In genomic region chr3:4467522-4467867, GRCh38 we compare ENCODE assay signal across 9 cellular contexts. TPM values are rescaled to one million over a fixed set of nuclear protein-coding genes. Genes with fewer than 3 reads are reported as not detected.
DNase-seq lines count a peak whose midpoint lies in the region; ATAC-seq, FAIRE-seq and TF ChIP-seq lines count a peak whose summit lies in the region.
"Had no signal": no experiment of that assay in that cellular context is flagged by ENCODE, and none has a peak within 500 bp of the region (broad histone marks: within the 10 kb centered on the region; RNA-seq: fewer than 3 reads in every experiment).

No MANE protein-coding gene starts in this region.

- peak overlapping the region; percentile 89 for H3K9ac ChIP-seq in HUES64 (ENCODE audit: low read depth, low read length)
- H3K9ac ChIP-seq in mucosa of rectum (ENCODE audit: low read depth in 1 of 2, low read length in 2 of 2): peak overlapping the region in 1 of 2 donors; percentile 90

- H3K4me3 ChIP-seq in HUES64 (ENCODE audit: low read length) (peak overlapping the region; percentile 83), bronchial epithelial cell (ENCODE audit: low read depth, low read length) (peak overlapping the region; percentile 57), mucosa of rectum (ENCODE audit: low read length in 2 of 2) (peak overlapping the region; percentile 85 to 99)

- no peak for DNase-seq in bronchial epithelial cell (ENCODE audit: low read depth)
- DNase-seq in stimulated activated CD4-positive, alpha-beta T cell treated with anti-CD3 and anti-CD28 coated beads, Interleukin-12 subunit alpha, Interleukin-12 subunit beta, amount 100 ng/mL, for 4 hours: no peak
- DNase-seq: NCI-H1436 treated with DMSO at 0.1 percent for 48 hours had no signal

- H3K36me3 ChIP-seq in HUES64 (ENCODE audit: insufficient read depth, low read length) (no peaks in the 10 kb centered on the region), bronchial epithelial cell (ENCODE audit: control insufficient read depth, insufficient read depth, low read length) (no peaks in the 10 kb centered on the region), mucosa of rectum (ENCODE audit: control insufficient read depth in 2 of 2, insufficient read depth in 2 of 2, low read length in 2 of 2) (no peaks in the 10 kb centered on the region)

- H3K9me3 ChIP-seq in HUES64 (ENCODE audit: insufficient read depth, low read depth, low read length): no peaks in the 10 kb centered on the region
- no peaks in the 10 kb centered on the region for H3K9me3 ChIP-seq in mucosa of rectum (ENCODE audit: control insufficient read depth in 2 of 2, low read length in 2 of 2)

- no peak for FAIRE-seq in bronchial epithelial cell (lab: Jason Lieb, UNC)

- WGBS in HUES64: 82% methylated on average over 13 of the region's 13 CpGs

- H3K27me3 ChIP-seq in HUES64 (ENCODE audit: insufficient read depth, low read length) (no peaks in the 10 kb centered on the region), bronchial epithelial cell (ENCODE audit: control insufficient read depth, insufficient read depth, low read length) (no peaks in the 10 kb centered on the region), mucosa of rectum (ENCODE audit: control insufficient read depth in 2 of 2, insufficient read depth in 2 of 2, low read length in 2 of 2) (no peaks in the 10 kb centered on the region)

- H3K4me1 ChIP-seq in HUES64 (ENCODE audit: insufficient read depth, low read length) (no peaks in the 10 kb centered on the region), mucosa of rectum (ENCODE audit: control insufficient read depth in 2 of 2, insufficient read depth in 2 of 2, low read length in 2 of 2) (peaks cover 4% of the 10 kb centered on the region in 2 donors)

- H3K27ac ChIP-seq in 22Rv1 (peak overlapping the region; percentile 63; the same call in 1 of the 2 replicates), HUES64 (ENCODE audit: low read depth, low read length) (no peak overlapping the region; the same call in none of the 2 replicates), mucosa of rectum (ENCODE audit: low read depth in 2 of 2, low read length in 2 of 2) (peak overlapping the region; percentile 83 to 87)

- ATAC-seq in GM21723 (IDR thresholded peaks at IDR 0.05; ENCODE audit: unreplicated experiment): no peak
- ATAC-seq in GM21576 (IDR thresholded peaks at IDR 0.05; ENCODE audit: unreplicated experiment): no peak
- ATAC-seq in esophagus mucosa: no peak

- no peak for TF ChIP-seq CTCF in 22Rv1 (IDR thresholded peaks at IDR 0.05)
- no peak for TF ChIP-seq CTCF in bronchial epithelial cell (IDR thresholded peaks at IDR 0.05; ENCODE audit: insufficient read depth, low read length, severe bottlenecking)

RNA-seq across cellular contexts. Expression of gene SUMF1, which starts 0.4 kb away (rescaled TPM):
- polyA plus RNA-seq in HUES64 (2013, experiment 1 of 2): 7.2 TPM
- polyA plus RNA-seq in HUES64 (2013, experiment 2 of 2): 7.2 TPM
- total RNA-seq in bronchial epithelial cell (44.5 and 81.7 TPM in 2 replicates), esophagus mucosa (26.4 TPM)

RNA-seq across cellular contexts. Expression of gene ITPR1, which starts 25.7 kb away (rescaled TPM):
- 2.7 TPM for polyA plus RNA-seq in HUES64 (2013, experiment 1 of 2)
- 3.0 TPM for polyA plus RNA-seq in HUES64 (2013, experiment 2 of 2)
- total RNA-seq in bronchial epithelial cell (16.3 and 18.1 TPM in 2 replicates), esophagus mucosa (12.7 TPM)
